Comparison of ENCODE assay signal across 1 cellular context in genomic region chr9:79621916-79622575, GRCh38.
TF ChIP-seq lines count a peak whose summit lies in the region.

No MANE protein-coding gene starts in this region.

TF ChIP-seq in GM23338, 12 proteins besides CTCF, POLR2A, EP300 and RAD21:
- no peak for TF ChIP-seq ZNF462 (CRISPR knock-in tag; IDR thresholded peaks at IDR 0.05)
- no peak for TF ChIP-seq CREB1 (CRISPR knock-in tag; IDR thresholded peaks at IDR 0.05; ENCODE audit: low read depth)
